8 cellular contexts compared by ENCODE assay signal in genomic region chr4:4289930-4290850, GRCh38. TPM values are rescaled to one million over a fixed set of nuclear protein-coding genes. Genes with fewer than 3 reads are reported as not detected.
DNase-seq lines count a peak whose midpoint lies in the region; ATAC-seq and TF ChIP-seq lines count a peak whose summit lies in the region.

Gene LYAR (minus strand): TSS chr4:4290154. CDS start chr4:4283742, 6,412 bp downstream.
Gene ZBTB49 (plus strand): TSS chr4:4290251. CDS start chr4:4299946, 9,695 bp downstream.

- peak within 1 kb of the TSS; percentile 83 for H3K9ac ChIP-seq in KMS-11

- no peaks in the 10 kb centered on the region for H3K27me3 Mint-ChIP-seq in activated T-helper 2 cell treated with anti-CD3 and anti-CD28 coated beads, Interferon-gamma antibody, Interleukin-2, Interleukin-4, amounts not matched to agents 10 μg/mL and 5 μg/mL and 100 μg/mL, durations not matched to agents 14 hours and 24 hours and 36 hours (ENCODE audit: low read depth)
- no peaks in the 10 kb centered on the region for H3K27me3 Mint-ChIP-seq in natural killer cell (ENCODE audit: low read depth in 2 of 2)
- no peaks in the 10 kb centered on the region for H3K27me3 Mint-ChIP-seq in stimulated activated naive B cell treated with anti-CD40 and anti-IgM and Interleukin-4, amounts not matched to agents 10 μg/mL and 1 μg/mL and 100 μg/mL, for 72 hours

- peaks cover 28% of the 10 kb centered on the region for H3K4me1 Mint-ChIP-seq in activated T-helper 2 cell treated with anti-CD3 and anti-CD28 coated beads, Interferon-gamma antibody, Interleukin-2, Interleukin-4, amounts not matched to agents 10 μg/mL and 5 μg/mL and 100 μg/mL, durations not matched to agents 14 hours and 24 hours and 36 hours (ENCODE audit: low read depth)
- H3K4me1 Mint-ChIP-seq in natural killer cell = peaks cover 49 to 67% of the 10 kb centered on the region in 2 donors
- peaks cover 23 to 51% of the 10 kb centered on the region in 2 donors for H3K4me1 Mint-ChIP-seq in stimulated activated naive B cell treated with anti-CD40 and anti-IgM and Interleukin-4, amounts not matched to agents 10 μg/mL and 1 μg/mL and 100 μg/mL, for 72 hours

- H3K36me3 ChIP-seq in KMS-11 (ENCODE audit: insufficient read depth) = no peaks in the 10 kb centered on the region; the same call in 1 of the 2 replicates

- H2AFZ ChIP-seq in KMS-11 (ENCODE audit: low read depth) = peak within 1 kb of the TSS; percentile 52; the same call in 1 of the 2 replicates

- H3K27ac Mint-ChIP-seq in activated T-helper 2 cell treated with anti-CD3 and anti-CD28 coated beads, Interferon-gamma antibody, Interleukin-2, Interleukin-4, amounts not matched to agents 10 μg/mL and 5 μg/mL and 100 μg/mL, durations not matched to agents 14 hours and 24 hours and 36 hours = peak within 1 kb of the TSS; percentile 87
- peak within 1 kb of the TSS; percentile 81 to 98 for H3K27ac Mint-ChIP-seq in natural killer cell
- peak within 1 kb of the TSS; percentile 94 for H3K27ac Mint-ChIP-seq in stimulated activated naive B cell treated with anti-CD40 and anti-IgM and Interleukin-4, amounts not matched to agents 10 μg/mL and 1 μg/mL and 100 μg/mL, for 72 hours

- H3K27me3 ChIP-seq in KMS-11 (ENCODE audit: insufficient read depth, low read depth) = no peaks in the 10 kb centered on the region

- H3K9me3 Mint-ChIP-seq in activated T-helper 2 cell treated with anti-CD3 and anti-CD28 coated beads, Interferon-gamma antibody, Interleukin-2, Interleukin-4, amounts not matched to agents 10 μg/mL and 5 μg/mL and 100 μg/mL, durations not matched to agents 14 hours and 24 hours and 36 hours = no peaks in the 10 kb centered on the region
- no peaks in the 10 kb centered on the region for H3K9me3 Mint-ChIP-seq in natural killer cell
- H3K9me3 Mint-ChIP-seq in stimulated activated naive B cell treated with anti-CD40 and anti-IgM and Interleukin-4, amounts not matched to agents 10 μg/mL and 1 μg/mL and 100 μg/mL, for 72 hours = peaks cover 0 to 2% of the 10 kb centered on the region in 2 donors

- intact Hi-C loops in activated T-helper 2 cell treated with anti-CD3 and anti-CD28 coated beads, Interferon-gamma antibody, Interleukin-2, Interleukin-4, amounts not matched to agents 10 μg/mL and 5 μg/mL and 100 μg/mL, durations not matched to agents 14 hours and 24 hours and 36 hours (cut with micrococcal nuclease) = loop anchor here (1.0 to 2.0 kb wide), 2 partner anchors 42 to 253 kb away; partner anchors contain the start of genes STX18 and TMEM128
- intact Hi-C loops in natural killer cell (cut with micrococcal nuclease) = loop anchor here (1.0 kb wide), 3 partner anchors 21 to 42 kb away; partner anchors contain the start of gene TMEM128

- peak within 1 kb of the TSS; percentile 96 for H3K4me3 Mint-ChIP-seq in activated T-helper 2 cell treated with anti-CD3 and anti-CD28 coated beads, Interferon-gamma antibody, Interleukin-2, Interleukin-4, amounts not matched to agents 10 μg/mL and 5 μg/mL and 100 μg/mL, durations not matched to agents 14 hours and 24 hours and 36 hours (ENCODE audit: low read depth)
- peak within 1 kb of the TSS; percentile 98 for H3K4me3 Mint-ChIP-seq in natural killer cell
- H3K4me3 Mint-ChIP-seq in stimulated activated naive B cell treated with anti-CD40 and anti-IgM and Interleukin-4, amounts not matched to agents 10 μg/mL and 1 μg/mL and 100 μg/mL, for 72 hours = peak within 1 kb of the TSS; percentile 96 to 100

- peak within 1 kb of the TSS; percentile 53; the same call in 1 of the 2 replicates for H3K27ac ChIP-seq in KMS-11

- peaks cover 33% of the 10 kb centered on the region for H3K79me2 ChIP-seq in KMS-11 (ENCODE audit: insufficient read depth, low read depth)

- H3K4me2 ChIP-seq in KMS-11 = peak within 1 kb of the TSS; percentile 78

- DNase-seq in Daoy (ENCODE audit: low read depth) (peak; percentile 95), RKO (ENCODE audit: low spot score) (peak; percentile 91), fibroblast of peridontal ligament (ENCODE audit: extremely low read depth) (peak; percentile 78), natural killer cell (peak; percentile 98)
- DNase-seq in activated T-helper 2 cell treated with anti-CD3 and anti-CD28 coated beads, Interferon-gamma antibody, Interleukin-2, Interleukin-4, amounts not matched to agents 10 μg/mL and 5 μg/mL and 100 μg/mL, durations not matched to agents 14 hours and 24 hours and 36 hours (ENCODE audit: low spot score) = peak; percentile 96
- peak; percentile 93 for DNase-seq in stimulated activated naive B cell treated with anti-CD40 and anti-IgM and Interleukin-4, amounts not matched to agents 10 μg/mL and 1 μg/mL and 100 μg/mL, for 72 hours

- H3K4me3 ChIP-seq in KMS-11 (IDR thresholded peaks at IDR 0.05; ENCODE audit: insufficient read depth, low read depth, low read length) = peak within 1 kb of the TSS; percentile 67

- peaks cover 13% of the 10 kb centered on the region for H3K4me1 ChIP-seq in KMS-11 (ENCODE audit: low read depth, poor library complexity, severe bottlenecking)

- no peaks in the 10 kb centered on the region for H4K20me1 ChIP-seq in KMS-11 (ENCODE audit: insufficient read depth)

- TF ChIP-seq CTCF in KMS-11 (conservative IDR thresholded peaks at IDR 0.05; ENCODE audit: low read depth, low read length) = no peak
- no peak for TF ChIP-seq CTCF in natural killer cell (IDR thresholded peaks at IDR 0.05)

- peaks cover 28% of the 10 kb centered on the region for H3K36me3 Mint-ChIP-seq in activated T-helper 2 cell treated with anti-CD3 and anti-CD28 coated beads, Interferon-gamma antibody, Interleukin-2, Interleukin-4, amounts not matched to agents 10 μg/mL and 5 μg/mL and 100 μg/mL, durations not matched to agents 14 hours and 24 hours and 36 hours (ENCODE audit: low read depth)
- no peaks in the 10 kb centered on the region for H3K36me3 Mint-ChIP-seq in natural killer cell
- H3K36me3 Mint-ChIP-seq in stimulated activated naive B cell treated with anti-CD40 and anti-IgM and Interleukin-4, amounts not matched to agents 10 μg/mL and 1 μg/mL and 100 μg/mL, for 72 hours = peaks cover 13 to 22% of the 10 kb centered on the region in 2 donors

- ATAC-seq in GM21737 (IDR thresholded peaks at IDR 0.05; ENCODE audit: unreplicated experiment) = peak; percentile 85
- peak; percentile 92 to 94 (median 93) for ATAC-seq in natural killer cell
- ATAC-seq in stimulated activated naive B cell treated with anti-CD40 and anti-IgM and Interleukin-4, amounts not matched to agents 10 μg/mL and 1 μg/mL and 100 μg/mL, for 72 hours (replicated peaks) = peak; percentile 96 to 98

RNA-seq across cellular contexts. Expression of gene LYAR, which starts in this region (rescaled TPM):
- 80.0 and 103 TPM in 2 replicates for total RNA-seq in Daoy (2014; rRNA removed; shearing (Covaris generic))
- total RNA-seq in activated T-helper 2 cell treated with anti-CD3 and anti-CD28 coated beads, Interferon-gamma antibody, Interleukin-2, Interleukin-4, amounts not matched to agents 10 μg/mL and 5 μg/mL and 100 μg/mL, durations not matched to agents 14 hours and 24 hours and 36 hours = 61.6 and 61.7 TPM in 2 replicates
- total RNA-seq in natural killer cell = 10 to 100 TPM; 42.9 to 81.1 (median 55.8) TPM

RNA-seq across cellular contexts. Expression of gene ZBTB49, which starts in this region (rescaled TPM):
- total RNA-seq in Daoy (2014; rRNA removed; shearing (Covaris generic)) = 3.7 and 5.0 TPM in 2 replicates
- 6.7 and 8.3 TPM in 2 replicates for total RNA-seq in activated T-helper 2 cell treated with anti-CD3 and anti-CD28 coated beads, Interferon-gamma antibody, Interleukin-2, Interleukin-4, amounts not matched to agents 10 μg/mL and 5 μg/mL and 100 μg/mL, durations not matched to agents 14 hours and 24 hours and 36 hours
- 10 to 100 TPM; 19.3 to 36.5 (median 30.0) TPM for total RNA-seq in natural killer cell

Comparison
In these comparisons a context has a peak if more than half of its experiments do, and no peak if none do; other contexts are left out.
1. Peak in every context shown above with its lines: DNase-seq, ATAC-seq, H3K4me3 ChIP-seq and H3K27ac ChIP-seq.